In genomic region chr7:121202125-121202524, GRCh38 we compare ENCODE assay signal across 16 cellular contexts.
"Had no signal": no experiment of that assay in that cellular context is flagged by ENCODE, and none has a peak within 500 bp of the region (broad histone marks: within the 10 kb centered on the region; RNA-seq: fewer than 3 reads in every experiment).

No MANE protein-coding gene starts in this region.

- H3K36me3 ChIP-seq: cardiac muscle cell, esophagus squamous epithelium, heart left ventricle, neural progenitor cell, suprapubic skin had no signal

- H3K4me3 Mint-ChIP-seq: activated CD8-positive, alpha-beta T cell treated with anti-CD3 and anti-CD28 coated beads, Interleukin-2, amount 10 ng/mL, durations not matched to agents 7 days and 5 days; activated naive CD8-positive, alpha-beta T cell treated with anti-CD3 and anti-CD28 coated beads, Interleukin-2, amount 50 U/mL, for 24 hours; activated T-helper 1 cell treated with anti-CD3 and anti-CD28 coated beads, Interleukin-12 subunit alpha, Interleukin-12 subunit beta, Interleukin-2, Interleukin-4 antibody, amounts not matched to agents 30 ng/mL and 10 ng/mL and 1 ng/mL, durations not matched to agents 14 hours and 24 hours and 36 hours; neural progenitor cell; type B pancreatic cell had no signal

- H3K27me3 ChIP-seq: cardiac muscle cell, esophagus squamous epithelium, heart left ventricle, neural progenitor cell, suprapubic skin had no signal

- H3K9me3 ChIP-seq: esophagus squamous epithelium, heart left ventricle, suprapubic skin had no signal

- H3K4me3 ChIP-seq: cardiac muscle cell, esophagus squamous epithelium, heart left ventricle, neural progenitor cell, smooth muscle cell, suprapubic skin had no signal

- H3K36me3 Mint-ChIP-seq: neural progenitor cell, type B pancreatic cell had no signal

- DNase-seq: activated CD4-positive, alpha-beta T cell treated with anti-CD3 and anti-CD28 coated beads for 4 hours; activated CD8-positive, alpha-beta T cell treated with anti-CD3 and anti-CD28 coated beads, Interleukin-2, amount 10 ng/mL, durations not matched to agents 7 days and 5 days; activated naive CD4-positive, alpha-beta T cell treated with Interleukin-2 at 50 U/mL for 16 hours; activated naive CD8-positive, alpha-beta T cell treated with anti-CD3 and anti-CD28 coated beads, Interleukin-2, amount 50 U/mL, for 24 hours; esophagus squamous epithelium; heart left ventricle; left ventricle myocardium superior; right cardiac atrium; stimulated activated naive CD4-positive, alpha-beta T cell treated with Interleukin-2 at 50 U/mL for 16 hours; T-helper 9 cell had no signal

- H3K27me3 Mint-ChIP-seq: type B pancreatic cell had no signal

- ATAC-seq: activated CD8-positive, alpha-beta T cell treated with anti-CD3 and anti-CD28 coated beads, Interleukin-2, amount 10 ng/mL, durations not matched to agents 7 days and 5 days; heart left ventricle; left ventricle myocardium superior; right cardiac atrium had no signal

- H3K4me1 ChIP-seq: esophagus squamous epithelium, neural progenitor cell, suprapubic skin had no signal

- H3K4me2 ChIP-seq: neural progenitor cell, smooth muscle cell had no signal

- H3K4me1 Mint-ChIP-seq: neural progenitor cell had no signal

- H3K9me3 Mint-ChIP-seq: activated naive CD8-positive, alpha-beta T cell treated with anti-CD3 and anti-CD28 coated beads, Interleukin-2, amount 50 U/mL, for 24 hours; activated T-helper 1 cell treated with anti-CD3 and anti-CD28 coated beads, Interleukin-12 subunit alpha, Interleukin-12 subunit beta, Interleukin-2, Interleukin-4 antibody, amounts not matched to agents 30 ng/mL and 10 ng/mL and 1 ng/mL, durations not matched to agents 14 hours and 24 hours and 36 hours; neural progenitor cell; type B pancreatic cell had no signal

- H2AFZ ChIP-seq: neural progenitor cell had no signal

- H3K27ac ChIP-seq: cardiac muscle cell, esophagus squamous epithelium, heart left ventricle, neural progenitor cell, suprapubic skin had no signal

- H3K9ac ChIP-seq: neural progenitor cell had no signal

- H3K27ac Mint-ChIP-seq: activated CD8-positive, alpha-beta T cell treated with anti-CD3 and anti-CD28 coated beads, Interleukin-2, amount 10 ng/mL, durations not matched to agents 7 days and 5 days; activated T-helper 1 cell treated with anti-CD3 and anti-CD28 coated beads, Interleukin-12 subunit alpha, Interleukin-12 subunit beta, Interleukin-2, Interleukin-4 antibody, amounts not matched to agents 30 ng/mL and 10 ng/mL and 1 ng/mL, durations not matched to agents 14 hours and 24 hours and 36 hours; neural progenitor cell; type B pancreatic cell had no signal
